9 cellular contexts compared by ENCODE assay signal in the genomic region with DNA sequence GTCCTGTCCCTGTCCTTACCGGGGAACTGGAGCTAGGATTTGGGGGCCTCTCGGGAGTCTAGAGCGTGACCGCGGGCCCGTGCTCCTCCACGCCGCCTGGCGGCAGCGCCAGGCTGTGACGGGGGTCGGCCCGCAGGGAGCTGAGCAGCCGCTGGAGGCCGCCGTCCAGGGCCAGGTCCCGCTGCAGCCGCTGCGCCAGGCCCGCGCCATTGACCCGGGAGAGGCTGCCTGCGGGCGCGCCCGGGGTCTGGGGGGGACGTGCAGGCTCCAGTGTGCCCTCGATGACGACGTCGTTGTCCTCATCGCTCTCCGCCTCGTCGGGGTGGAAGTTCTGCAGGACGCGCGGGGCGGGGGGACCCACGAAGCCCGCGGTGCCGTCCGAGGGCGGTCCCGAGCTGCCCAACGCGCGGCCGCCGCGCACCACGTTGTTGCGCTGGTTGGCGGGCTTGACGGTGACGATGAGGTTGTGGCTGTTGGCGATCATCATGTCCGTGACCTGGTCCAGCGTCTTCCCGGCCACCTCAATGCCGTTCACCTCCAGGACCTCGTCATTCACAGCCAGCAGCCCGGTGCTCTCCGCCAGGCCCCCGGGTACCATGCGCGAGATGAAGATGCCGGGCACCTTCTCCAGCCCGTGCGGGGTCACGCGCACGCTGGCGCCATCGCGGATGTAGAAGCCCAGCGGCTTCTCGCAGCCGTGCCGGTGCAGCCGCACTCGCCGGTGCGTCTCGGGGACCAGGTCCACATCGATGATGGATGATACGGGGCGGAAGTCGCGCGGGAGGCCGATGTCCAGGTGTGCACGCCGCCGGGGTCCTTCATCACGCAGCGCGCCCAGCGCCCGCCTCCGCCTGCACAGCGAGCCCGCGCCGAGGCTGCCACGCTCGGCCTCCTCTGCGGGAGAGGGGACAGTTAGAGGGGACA. TPM values are rescaled to one million over a fixed set of nuclear protein-coding genes. Genes with fewer than 3 reads are reported as not detected.
DNase-seq lines count a peak whose midpoint lies in the region; ATAC-seq and TF ChIP-seq lines count a peak whose summit lies in the region.
"Had no signal": no experiment of that assay in that cellular context is flagged by ENCODE, and none has a peak within 500 bp of the region (broad histone marks: within the 10 kb centered on the region; RNA-seq: fewer than 3 reads in every experiment).

No MANE protein-coding gene starts in this region.

- no peaks in the 10 kb centered on the region for H3K4me1 ChIP-seq in fibroblast of lung (ENCODE audit: control insufficient read depth, extremely low read depth, insufficient read depth, low read length)
- H3K4me1 ChIP-seq in skeletal muscle satellite cell (ENCODE audit: control insufficient read depth, insufficient read depth, low read length): no peaks in the 10 kb centered on the region
- H3K4me1 ChIP-seq in mammary epithelial cell (ENCODE audit: insufficient read depth, low read length): no peaks in the 10 kb centered on the region

- H3K27me3 ChIP-seq in fibroblast of lung (ENCODE audit: control insufficient read depth, insufficient read depth, low read length) (no peaks in the 10 kb centered on the region), skeletal muscle satellite cell (ENCODE audit: control insufficient read depth, insufficient read depth, low read length) (no peaks in the 10 kb centered on the region), mammary epithelial cell (ENCODE audit: insufficient read depth, low read length) (no peaks in the 10 kb centered on the region)

- intact Hi-C loops in mammary epithelial cell (cut with micrococcal nuclease): loop anchor here (10.0 kb wide), 1 partner anchor 365 kb away; a partner anchor contains a TSS

- dilution Hi-C loops in mammary epithelial cell (cut with HindIII; ENCODE audit: low sequenced_read_pairs): no loop called here

- H3K36me3 ChIP-seq in fibroblast of lung (ENCODE audit: control insufficient read depth, insufficient read depth, low read length) (no peaks in the 10 kb centered on the region), skeletal muscle satellite cell (ENCODE audit: insufficient read depth, low read length) (no peaks in the 10 kb centered on the region), mammary epithelial cell (ENCODE audit: insufficient read depth, low read length) (peaks cover 9% of the 10 kb centered on the region)

- H3K4me3 ChIP-seq in GM08714 (ENCODE audit: low read length) (peak overlapping the region; percentile 49; the same call in 1 of the 2 replicates), fibroblast of lung (replicated peaks in 1 of 4; ENCODE audit: control extremely low read depth in 1 of 4, insufficient read depth in 1 of 4, low read depth in 3 of 4, low read length in 4 of 4) (no peak overlapping the region), skeletal muscle satellite cell (ENCODE audit: low read length) (no peak overlapping the region), mammary epithelial cell (replicated peaks in 1 of 3; ENCODE audit: insufficient read depth in 1 of 3, low read depth in 2 of 3, low read length in 3 of 3) (no peak overlapping the region)

- H4K20me1 ChIP-seq in fibroblast of lung (ENCODE audit: control insufficient read depth, extremely low read depth, insufficient read depth, low read length): no peaks in the 10 kb centered on the region
- H4K20me1 ChIP-seq in mammary epithelial cell (ENCODE audit: insufficient read depth, low read length): peaks cover 2% of the 10 kb centered on the region

- no peaks in the 10 kb centered on the region for H3K79me2 ChIP-seq in fibroblast of lung (ENCODE audit: control insufficient read depth, insufficient read depth, low read length)
- peaks cover 37% of the 10 kb centered on the region for H3K79me2 ChIP-seq in mammary epithelial cell (ENCODE audit: insufficient read depth, low read length)

- peak; percentile 46 to 62 for DNase-seq in activated CD4-positive, alpha-beta T cell treated with anti-CD3 and anti-CD28 coated beads, Interleukin-2, amount 50 U/mL, for 48 hours
- DNase-seq in fibroblast of lung (ENCODE audit: low read depth in 2 of 2) (no peak), mammary epithelial cell (no peak), DMS79 treated with DMSO at 0.1 percent for 48 hours (lab: John Stamatoyannopoulos, UW) (no peak)

- TF ChIP-seq CTCF in fibroblast of lung (conservative IDR thresholded peaks at IDR 0.05 in 1 of 2, IDR thresholded peaks at IDR 0.05 in 1 of 2; ENCODE audit: low read depth in 1 of 2, low read length in 2 of 2) (peak; percentile 16 to 33), mammary epithelial cell (conservative IDR thresholded peaks at IDR 0.05 in 1 of 2, IDR thresholded peaks at IDR 0.05 in 1 of 2; ENCODE audit: extremely low read depth in 1 of 2, insufficient read depth in 1 of 2, low read depth in 1 of 2, low read length in 2 of 2) (no peak)

- BruUV-seq in mammary epithelial cell (replicated peaks; lab: Mats Ljungman, UMichigan): no TSS peak

- in situ Hi-C loops in mammary epithelial cell (cut with MboI; ENCODE audit: low sequenced_read_pairs in 2 of 2): no loop called here

- H3K9ac ChIP-seq in fibroblast of lung (ENCODE audit: insufficient read depth, low read length) (no peak overlapping the region), skeletal muscle satellite cell (ENCODE audit: low read depth, low read length) (no peak overlapping the region), mammary epithelial cell (ENCODE audit: insufficient read depth, low read length) (no peak overlapping the region)

- H3K9me3 ChIP-seq in fibroblast of lung (ENCODE audit: control insufficient read depth, insufficient read depth, low read depth, low read length): no peaks in the 10 kb centered on the region
- H3K9me3 ChIP-seq in skeletal muscle satellite cell (replicated peaks; ENCODE audit: low read length): peaks cover 6% of the 10 kb centered on the region
- H3K9me3 ChIP-seq in mammary epithelial cell (replicated peaks; ENCODE audit: insufficient read depth, low read length): peaks cover 7% of the 10 kb centered on the region

- no peak overlapping the region for H2AFZ ChIP-seq in fibroblast of lung (ENCODE audit: low read length)
- no peak overlapping the region for H2AFZ ChIP-seq in mammary epithelial cell (ENCODE audit: low read depth, low read length)

- CTCF ChIA-PET in mammary epithelial cell (lab: Charles Lee; ENCODE audit: low non-redundant PET): no interaction called here

- H3K4me2 ChIP-seq in fibroblast of lung (ENCODE audit: extremely low read depth, insufficient read depth, low read length) (no peak overlapping the region), skeletal muscle satellite cell (ENCODE audit: low read length) (peak overlapping the region; percentile 52), mammary epithelial cell (ENCODE audit: insufficient read depth, low read depth, low read length) (no peak overlapping the region)

- no peak overlapping the region for H3K27ac ChIP-seq in fibroblast of lung (ENCODE audit: insufficient read depth, low read length)
- no peak overlapping the region for H3K27ac ChIP-seq in mammary epithelial cell (ENCODE audit: insufficient read depth, low read depth, low read length)

- ATAC-seq in HG02571 (IDR thresholded peaks at IDR 0.05; ENCODE audit: unreplicated experiment) (no peak), GM18867 (IDR thresholded peaks at IDR 0.05; ENCODE audit: unreplicated experiment) (no peak)
- ATAC-seq: Panc1 had no signal

- WGBS in mammary epithelial cell (ENCODE audit: low coverage, missing lambda C conversion rate): 97% methylated on average over 27 of the region's 109 CpGs

RNA-seq across cellular contexts. Expression of a gene that starts 50.9 kb away (rescaled TPM):
- total RNA-seq in fibroblast of lung: 13.6 and 17.3 TPM in 2 replicates
- 9.0 and 9.4 TPM in 2 replicates for polyA plus RNA-seq in fibroblast of lung
- polyA plus RNA-seq in fibroblast of lung (2012): 8.8 and 9.1 TPM in 2 replicates
- 20.1 and 26.2 TPM in 2 replicates for polyA minus RNA-seq in fibroblast of lung (ENCODE audit: low replicate concordance)
- 15.7 and 16.4 TPM in 2 replicates for total RNA-seq in skeletal muscle satellite cell (2012; rRNA removed)
- total RNA-seq in mammary epithelial cell: 10 to 100 TPM; 21.5 to 27.2 TPM
- 9.1 TPM for polyA plus RNA-seq in mammary epithelial cell
- polyA minus RNA-seq in mammary epithelial cell: 22.7 TPM

Comparison
In these comparisons a context has a peak if more than half of its experiments do, and no peak if none do; other contexts are left out.
1. DNase-seq: peak in activated CD4-positive, alpha-beta T cell treated with anti-CD3 and anti-CD28 coated beads, Interleukin-2, amount 50 U/mL, for 48 hours (2 of 2); none in fibroblast of lung (0 of 2), mammary epithelial cell (single experiment) and DMS79 treated with DMSO at 0.1 percent for 48 hours (single experiment).
2. CTCF ChIP-seq: peak in fibroblast of lung (2 of 2); none in mammary epithelial cell (0 of 2).